Comparison of ENCODE assay signal across 1 cellular context in genomic region chr1:45836451-45836850, GRCh38.
TF ChIP-seq lines count a peak whose summit lies in the region.

No MANE protein-coding gene starts in this region.

TF ChIP-seq in GM12878, 131 proteins besides CTCF, POLR2A, EP300 and RAD21:
- TF ChIP-seq, protein P1, sequence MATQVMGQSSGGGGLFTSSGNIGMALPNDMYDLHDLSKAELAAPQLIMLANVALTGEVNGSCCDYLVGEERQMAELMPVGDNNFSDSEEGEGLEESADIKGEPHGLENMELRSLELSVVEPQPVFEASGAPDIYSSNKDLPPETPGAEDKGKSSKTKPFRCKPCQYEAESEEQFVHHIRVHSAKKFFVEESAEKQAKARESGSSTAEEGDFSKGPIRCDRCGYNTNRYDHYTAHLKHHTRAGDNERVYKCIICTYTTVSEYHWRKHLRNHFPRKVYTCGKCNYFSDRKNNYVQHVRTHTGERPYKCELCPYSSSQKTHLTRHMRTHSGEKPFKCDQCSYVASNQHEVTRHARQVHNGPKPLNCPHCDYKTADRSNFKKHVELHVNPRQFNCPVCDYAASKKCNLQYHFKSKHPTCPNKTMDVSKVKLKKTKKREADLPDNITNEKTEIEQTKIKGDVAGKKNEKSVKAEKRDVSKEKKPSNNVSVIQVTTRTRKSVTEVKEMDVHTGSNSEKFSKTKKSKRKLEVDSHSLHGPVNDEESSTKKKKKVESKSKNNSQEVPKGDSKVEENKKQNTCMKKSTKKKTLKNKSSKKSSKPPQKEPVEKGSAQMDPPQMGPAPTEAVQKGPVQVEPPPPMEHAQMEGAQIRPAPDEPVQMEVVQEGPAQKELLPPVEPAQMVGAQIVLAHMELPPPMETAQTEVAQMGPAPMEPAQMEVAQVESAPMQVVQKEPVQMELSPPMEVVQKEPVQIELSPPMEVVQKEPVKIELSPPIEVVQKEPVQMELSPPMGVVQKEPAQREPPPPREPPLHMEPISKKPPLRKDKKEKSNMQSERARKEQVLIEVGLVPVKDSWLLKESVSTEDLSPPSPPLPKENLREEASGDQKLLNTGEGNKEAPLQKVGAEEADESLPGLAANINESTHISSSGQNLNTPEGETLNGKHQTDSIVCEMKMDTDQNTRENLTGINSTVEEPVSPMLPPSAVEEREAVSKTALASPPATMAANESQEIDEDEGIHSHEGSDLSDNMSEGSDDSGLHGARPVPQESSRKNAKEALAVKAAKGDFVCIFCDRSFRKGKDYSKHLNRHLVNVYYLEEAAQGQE (IDR thresholded peaks at IDR 0.05; ENCODE audit: low read depth, low read length), result no peak
- TF ChIP-seq RUNX3 (IDR thresholded peaks at IDR 0.05; ENCODE audit: low read length) (0 out of 2 replicates have a peak, but pooled peaks have one; percentile 14), SPI1 (IDR thresholded peaks at IDR 0.05; ENCODE audit: borderline replicate concordance, insufficient read depth, low read depth, low read length) (peak; percentile 86), NKRF (conservative IDR thresholded peaks at IDR 0.05) (no peak), NFIC (IDR thresholded peaks at IDR 0.05; ENCODE audit: low read depth, low read length) (0 out of 2 replicates have a peak, but pooled peaks have one; percentile 45), MXI1 (IDR thresholded peaks at IDR 0.05; ENCODE audit: low read depth, low read length) (no peak), JUNB (IDR thresholded peaks at IDR 0.05) (peak; percentile 50; the same call in 1 of the 2 replicates), SP1 (IDR thresholded peaks at IDR 0.05; ENCODE audit: low read depth, low read length) (no peak), MEF2A (IDR thresholded peaks at IDR 0.05; ENCODE audit: insufficient read depth, low read depth, low read length) (0 out of 2 replicates have a peak, but pooled peaks have one; percentile 25), PAX8 (IDR thresholded peaks at IDR 0.05) (no peak)
